In genomic region chr19:4597975-4598671, GRCh38 we compare ENCODE assay signal across 8 cellular contexts. TPM values are rescaled to one million over a fixed set of nuclear protein-coding genes. Genes with fewer than 3 reads are reported as not detected.
DNase-seq lines count a peak whose midpoint lies in the region; ATAC-seq and TF ChIP-seq lines count a peak whose summit lies in the region.

No MANE protein-coding gene starts in this region.

- no peak for TF ChIP-seq CTCF in heart right ventricle (IDR thresholded peaks at IDR 0.05)

- H3K9ac ChIP-seq in GM23248: no peak overlapping the region

- H3K79me2 ChIP-seq in GM23248 (ENCODE audit: insufficient read depth): no peaks in the 10 kb centered on the region

- in situ Hi-C loops in GM23248 (cut with MboI): no loop called here

- H3K4me2 ChIP-seq in GM23248 (ENCODE audit: unreplicated experiment): no peak overlapping the region

- H3K4me3 ChIP-seq in GM23248: no peak overlapping the region
- H3K4me3 ChIP-seq in heart right ventricle: peak overlapping the region in 7 of 10 donors; percentile 7 to 31 (median 16)

- ATAC-seq in heart right ventricle (peak in 7 of 8 donors; percentile 39 to 87 (median 61)), HG03469 (IDR thresholded peaks at IDR 0.05; ENCODE audit: unreplicated experiment) (no peak), GM19455 (IDR thresholded peaks at IDR 0.05; ENCODE audit: unreplicated experiment) (no peak), HG03432 (IDR thresholded peaks at IDR 0.05; ENCODE audit: unreplicated experiment) (no peak)

- no peaks in the 10 kb centered on the region for H4K20me1 ChIP-seq in GM23248 (ENCODE audit: insufficient read depth)

- 0 to 3% methylated on average over 12 to 32 of the region's 32 CpGs for WGBS in GM23248 (ENCODE audit: low coverage in 1 of 2, low lambda C conversion rate in 2 of 2, missing lambda C conversion rate in 2 of 2), 2 experiments
- WGBS in heart right ventricle, 2 donors: 1 to 2% methylated on average over 27 to 32 of the region's 32 CpGs

- H3K9me2 ChIP-seq in GM23248 (ENCODE audit: insufficient read depth): no peaks in the 10 kb centered on the region

- H3K36me3 ChIP-seq in GM23248 (ENCODE audit: low read depth): no peaks in the 10 kb centered on the region
- no peaks in the 10 kb centered on the region for H3K36me3 ChIP-seq in heart right ventricle

- H3K4me1 ChIP-seq in GM23248 (ENCODE audit: insufficient read depth) (no peaks in the 10 kb centered on the region), heart right ventricle (peaks cover 3 to 10% (median 6%) of the 10 kb centered on the region in 9 donors)

- DNase-seq in GM23248: peak; percentile 46
- peak; percentile 29 for DNase-seq in NCI-H2227 treated with DMSO at 0.1 percent for 48 hours (lab: John Stamatoyannopoulos, UW)
- peak; percentile 69 for DNase-seq in activated CD8-positive, alpha-beta memory T cell treated with anti-CD3 and anti-CD28 coated beads, Interleukin-2, amount 50 U/mL, for 48 hours
- DNase-seq in heart right ventricle: peak in 1 of 2 donors; percentile 52
- DNase-seq in stimulated activated CD4-positive, alpha-beta T cell treated with anti-CD3 and anti-CD28 coated beads, Interleukin-4, amount 100 ng/mL, for 1 hour: peak; percentile 46

- H3K27ac ChIP-seq in GM23248 (no peak overlapping the region), heart right ventricle (no peak overlapping the region)

- no peaks in the 10 kb centered on the region for H3F3A ChIP-seq in GM23248 (ENCODE audit: insufficient read depth)

- H3K27me3 ChIP-seq in GM23248 (replicated peaks; ENCODE audit: insufficient read depth) (peaks cover 37% of the 10 kb centered on the region), heart right ventricle (peaks cover 6 to 75% (median 58%) of the 10 kb centered on the region in 7 donors)

- no peaks in the 10 kb centered on the region for H3K9me3 ChIP-seq in GM23248 (ENCODE audit: low read depth)
- no peaks in the 10 kb centered on the region for H3K9me3 ChIP-seq in heart right ventricle

- no peak overlapping the region for H2AFZ ChIP-seq in GM23248

- intact Hi-C loops in heart right ventricle (cut with DNase I): no loop called here

RNA-seq across cellular contexts. Expression of gene SEMA6B, which starts 38.6 kb away (rescaled TPM):
- not detected in 2 replicates for total RNA-seq in GM23248 (2014; rRNA removed; shearing (Covaris generic))
- polyA plus RNA-seq in GM23248 (2016; fragmentation: Nextera tagmentation; extraction: Ambion mirVana) (0.19 TPM in 1 of 2 replicates, not detected in the other), heart right ventricle (10 to 100 TPM in 1 of 2 donors, 1 to 10 TPM in 1; 9.1 to 12.8 TPM)
- 10 to 100 TPM in 4 of 10 donors, 1 to 10 TPM in 6; 3.4 to 27.9 (median 9.0) TPM for total RNA-seq in heart right ventricle

RNA-seq across cellular contexts. Expression of gene TNFAIP8L1, which starts 41.2 kb away (rescaled TPM):
- 0.76 and 0.86 TPM in 2 replicates for total RNA-seq in GM23248 (2014; rRNA removed; shearing (Covaris generic))
- polyA plus RNA-seq in GM23248 (2016; fragmentation: Nextera tagmentation; extraction: Ambion mirVana) (2.0 TPM in 2 replicates), heart right ventricle (1 to 10 TPM; 5.0 to 8.9 TPM)
- total RNA-seq in heart right ventricle: 10 to 100 TPM in 1 of 10 donors, 1 to 10 TPM in 9; 2.5 to 13.4 (median 6.1) TPM

RNA-seq across cellular contexts. Expression of gene LRG1, which starts 58.3 kb away (rescaled TPM):
- not detected in 2 replicates for total RNA-seq in GM23248 (2014; rRNA removed; shearing (Covaris generic))
- polyA plus RNA-seq in GM23248 (2016; fragmentation: Nextera tagmentation; extraction: Ambion mirVana) (not detected in 2 replicates), heart right ventricle (under 1 TPM; 0.15 to 0.29 TPM)
- 1 to 10 TPM in 1 of 10 donors, under 1 TPM in 9; 0.06 to 1.3 (median 0.31) TPM for total RNA-seq in heart right ventricle

Comparison
In these comparisons a context has a peak if more than half of its experiments do, and no peak if none do; other contexts are left out.
1. ATAC-seq: peak in heart right ventricle (7 of 8); none in HG03469 (single experiment), GM19455 (single experiment) and HG03432 (single experiment).